Comparison of ENCODE assay signal across 9 cellular contexts in the genomic region with DNA sequence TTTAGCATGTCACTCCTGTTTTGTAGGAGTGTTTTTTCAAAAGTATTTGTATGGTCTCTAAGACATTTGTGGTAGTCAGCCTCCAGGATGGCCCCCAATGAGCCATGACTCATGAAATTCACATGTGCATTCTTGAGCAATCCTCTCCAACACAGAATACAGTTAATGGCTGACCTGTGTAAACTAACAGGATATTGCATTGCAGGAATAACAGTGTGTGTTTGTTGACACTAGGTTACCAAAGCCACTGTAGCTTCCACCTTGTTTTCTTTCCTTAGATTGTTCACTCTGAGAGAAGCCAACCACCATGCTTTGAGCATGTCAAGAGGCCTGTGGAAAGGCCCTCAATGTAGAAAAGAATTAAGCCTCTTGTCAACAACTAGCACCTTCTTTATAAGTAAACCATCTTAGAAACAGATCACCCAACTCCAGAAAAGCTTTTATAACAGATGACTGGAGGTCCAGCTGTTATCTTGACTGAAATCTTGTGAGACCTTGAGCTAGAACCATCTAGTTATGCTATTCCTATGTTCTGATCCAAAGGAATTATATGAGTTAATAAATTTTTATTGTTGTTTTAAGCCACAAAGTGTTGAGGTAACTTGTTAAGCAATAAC. TPM values are rescaled to one million over a fixed set of nuclear protein-coding genes. Genes with fewer than 3 reads are reported as not detected.
A peak's percentile ranks its signal among the peaks of the same experiment; 100 is the strongest.
DNase-seq lines count a peak whose midpoint lies in the region; ATAC-seq, FAIRE-seq and TF ChIP-seq lines count a peak whose summit lies in the region.
"Had no signal": no experiment of that assay in that cellular context is flagged by ENCODE, and none has a peak within 500 bp of the region (broad histone marks: within the 10 kb centered on the region; RNA-seq: fewer than 3 reads in every experiment).

No MANE protein-coding gene starts in this region.

- TF ChIP-seq CTCF in HepG2 (CRISPR knock-in tag; IDR thresholded peaks at IDR 0.05), result no peak
- no peak for TF ChIP-seq CTCF in transverse colon (IDR thresholded peaks at IDR 0.05)
- no peak for TF ChIP-seq CTCF in right atrium auricular region (IDR thresholded peaks at IDR 0.05)

- peak overlapping the region; percentile 21; the same call in 1 of the 2 replicates for H3K4me2 ChIP-seq in HepG2 (ENCODE audit: low read depth, low read length)

- CTCF ChIA-PET in HepG2 (lab: Yijun Ruan, JAX; ENCODE audit: low intra/inter-chr PET ratio, low total read pairs), result no interaction called here

- H3K9me3 ChIP-seq in HUES48 (ENCODE audit: control insufficient read depth, insufficient read depth, low read length) (no peaks in the 10 kb centered on the region), HepG2 (ENCODE audit: low read length) (no peaks in the 10 kb centered on the region), transverse colon (no peaks in the 10 kb centered on the region), right atrium auricular region (no peaks in the 10 kb centered on the region)

- H3K27me3 ChIP-seq in HUES48 (ENCODE audit: control insufficient read depth, insufficient read depth, low read length) (no peaks in the 10 kb centered on the region), HepG2 (ENCODE audit: control insufficient read depth in 1 of 2, insufficient read depth in 2 of 2, low read length in 2 of 2) (no peaks in the 10 kb centered on the region), transverse colon (no peaks in the 10 kb centered on the region), right atrium auricular region (no peaks in the 10 kb centered on the region)

- FAIRE-seq in HepG2 (lab: Jason Lieb, UNC), result peak; percentile 81

- peaks cover 65% of the 10 kb centered on the region for H3K79me2 ChIP-seq in HepG2 (ENCODE audit: insufficient read depth, low read length)

- no peak overlapping the region for H3K9ac ChIP-seq in HUES48 (ENCODE audit: low read depth, low read length)
- peak overlapping the region; percentile 71 for H3K9ac ChIP-seq in HepG2 (ENCODE audit: insufficient read depth, low read depth, low read length)

- peaks cover 7% of the 10 kb centered on the region; the same call in 1 of the 2 replicates for H3K4me1 ChIP-seq in HUES48 (ENCODE audit: control insufficient read depth, insufficient read depth, low read length)
- H3K4me1 ChIP-seq in HepG2 (ENCODE audit: insufficient read depth, low read length), result peaks cover 37% of the 10 kb centered on the region
- H3K4me1 ChIP-seq in transverse colon, result peaks cover 0 to 4% (median 0%) of the 10 kb centered on the region in 4 donors
- H3K4me1 ChIP-seq in right atrium auricular region, result no peaks in the 10 kb centered on the region

- intact Hi-C loops in HepG2 (cut with micrococcal nuclease; ENCODE audit: unreplicated experiment), result loop anchor here (1.0 to 2.0 kb wide), 2 partner anchors 29 kb away; partner anchors contain the start of genes AIMP1 and TBCK
- intact Hi-C loops in transverse colon (cut with DNase I; ENCODE audit: low total_unique reads), result no loop called here

- H3K36me3 ChIP-seq in HUES48 (ENCODE audit: control insufficient read depth, insufficient read depth, low read length) (no peaks in the 10 kb centered on the region), HepG2 (replicated peaks in 1 of 2; ENCODE audit: control insufficient read depth in 1 of 2, insufficient read depth in 2 of 2, low read length in 2 of 2) (peaks cover 5 to 20% of the 10 kb centered on the region in 2 experiments), transverse colon (no peaks in the 10 kb centered on the region), right atrium auricular region (peaks cover 18% of the 10 kb centered on the region)

- peak; percentile 52 for DNase-seq in AG20443 (ENCODE audit: low spot score)
- DNase-seq in astrocyte of the hippocampus (ENCODE audit: low read depth, low spot score), result peak; percentile 59
- peak; percentile 97 for DNase-seq in HepG2 (ENCODE audit: low spot score)
- DNase-seq in SHP77 treated with DMSO at 0.1 percent for 48 hours (lab: John Stamatoyannopoulos, UW), result no peak
- no peak for DNase-seq in transverse colon
- DNase-seq in right atrium auricular region (ENCODE audit: low spot score), result no peak
- DNase-seq: T-helper 2 cell had no signal

- H3K4me3 ChIP-seq in HUES48 (ENCODE audit: low read depth, low read length) (no peak overlapping the region), HepG2 (replicated peaks in 1 of 3; ENCODE audit: insufficient read depth in 1 of 3, low read depth in 2 of 3, low read length in 3 of 3) (no peak overlapping the region), transverse colon (no peak overlapping the region), right atrium auricular region (no peak overlapping the region)

- in situ Hi-C loops in HepG2 (cut with HindIII; ENCODE audit: extremely low pct_ligation_motif_present, low pct_unique_long_range_greater_than_20kb), result no loop called here
- in situ Hi-C loops in transverse colon (cut with MboI; ENCODE audit: low pct_ligation_motif_present in 1 of 4, low pct_unique_long_range_greater_than_20kb in 1 of 4, low sequenced_read_pairs in 3 of 4), result no loop called here

- POLR2A ChIA-PET in HepG2 (lab: Yijun Ruan, JAX), result interaction anchor here (0.7 to 3.0 kb wide), 16 partner anchors 10 to 46 kb away, joined by 3 to 43 read pairs (median 4); partner anchors contain the start of genes AIMP1 and TBCK

- peak overlapping the region; percentile 40 for H3K27ac ChIP-seq in HUES48 (ENCODE audit: low read depth, low read length)
- peak overlapping the region; percentile 98 for H3K27ac ChIP-seq in HepG2 (ENCODE audit: extremely low read length, insufficient read depth, low read length)
- H3K27ac ChIP-seq in transverse colon, result no peak overlapping the region
- H3K27ac ChIP-seq in right atrium auricular region, result no peak overlapping the region

- no TSS peak for BruUV-seq in HepG2 (replicated peaks; lab: Mats Ljungman, UMichigan)

- TF ChIP-seq POLR2A in HepG2 (IDR thresholded peaks at IDR 0.05; ENCODE audit: insufficient read depth in 1 of 2, low read depth in 2 of 2, low read length in 2 of 2) (no peak), transverse colon (IDR thresholded peaks at IDR 0.05) (no peak)

- TF ChIP-seq EP300 in HepG2 (IDR thresholded peaks at IDR 0.05; ENCODE audit: low read depth in 2 of 2, low read length in 2 of 2) (peak; percentile 88 to 98), HepG2 (CRISPR knock-in tag; IDR thresholded peaks at IDR 0.05; ENCODE audit: borderline replicate concordance) (peak; percentile 95), transverse colon (IDR thresholded peaks at IDR 0.05; ENCODE audit: low read depth) (no peak)

- TF ChIP-seq RAD21 in HepG2 (CRISPR knock-in tag; IDR thresholded peaks at IDR 0.05), result no peak

- ATAC-seq in HepG2, result peak; percentile 100
- ATAC-seq in GM21515 (IDR thresholded peaks at IDR 0.05; ENCODE audit: unreplicated experiment), result no peak

- no peaks in the 10 kb centered on the region for H4K20me1 ChIP-seq in HepG2 (ENCODE audit: insufficient read depth, low read length)

- H2AFZ ChIP-seq in HepG2 (ENCODE audit: low read length), result no peak overlapping the region

RNA-seq across cellular contexts. Expression of gene TBCK, which starts 28.5 kb away (rescaled TPM):
- 44.3 and 51.0 TPM in 2 replicates for total RNA-seq in HepG2 (2016; rRNA removed; fragmentation: Illumina TruSeq; extraction: Trizol)
- total RNA-seq in HepG2 (2016; cell fraction: cytosol; rRNA removed; fragmentation: Illumina TruSeq; extraction: Trizol; ENCODE audit: low read depth), result 51.6 and 59.0 TPM in 2 replicates
- total RNA-seq in HepG2 (2016; cell fraction: insoluble cytoplasmic fraction; rRNA removed; fragmentation: Illumina TruSeq; extraction: Trizol), result 38.7 and 48.0 TPM in 2 replicates
- total RNA-seq in HepG2 (2016; cell fraction: membrane; rRNA removed; fragmentation: Illumina TruSeq; extraction: Trizol), result 31.2 and 40.8 TPM in 2 replicates
- 170 and 177 TPM in 2 replicates for total RNA-seq in HepG2 (2016; cell fraction: nucleus; rRNA removed; fragmentation: Illumina TruSeq; extraction: Trizol)
- polyA plus RNA-seq in HepG2 (2011; rRNA removed), result 55.7 and 62.4 TPM in 2 replicates
- polyA plus RNA-seq in HepG2 (2011; cell fraction: cytosol; rRNA removed), result 20.1 and 25.7 TPM in 2 replicates
- polyA plus RNA-seq in HepG2 (2011; cell fraction: nucleus; rRNA removed), result 121 and 149 TPM in 2 replicates
- polyA plus RNA-seq in HepG2 (2012), result 24.7 and 32.0 TPM in 2 replicates
- polyA plus RNA-seq in HepG2 (2016; cell fraction: cytosol; fragmentation: Illumina TruSeq; extraction: Trizol; ENCODE audit: low read depth), result 1.9 and 2.8 TPM in 2 replicates
- 27.6 and 28.6 TPM in 2 replicates for polyA plus RNA-seq in HepG2 (2016; cell fraction: insoluble cytoplasmic fraction; fragmentation: Illumina TruSeq; extraction: Trizol; ENCODE audit: low read depth)
- polyA plus RNA-seq in HepG2 (2016; cell fraction: membrane; fragmentation: Illumina TruSeq; extraction: Trizol; ENCODE audit: low read depth), result 6.4 and 6.6 TPM in 2 replicates
- 52.1 and 53.0 TPM in 2 replicates for polyA plus RNA-seq in HepG2 (2016; cell fraction: nucleus; fragmentation: Illumina TruSeq; extraction: Trizol; ENCODE audit: insufficient read depth, low read depth)
- polyA minus RNA-seq in HepG2 (2011; rRNA and poly(A)+ RNA removed; ENCODE audit: low replicate concordance), result 16.3 and 149 TPM in 2 replicates
- polyA minus RNA-seq in HepG2 (2011; cell fraction: cytosol; rRNA and poly(A)+ RNA removed), result 25.6 and 32.7 TPM in 2 replicates
- 587 and 688 TPM in 2 replicates for polyA minus RNA-seq in HepG2 (2011; cell fraction: nucleus; rRNA and poly(A)+ RNA removed)
- 10 to 100 TPM; 31.0 to 82.7 (median 51.4) TPM for total RNA-seq in transverse colon
- 10 to 100 TPM; 15.7 to 18.8 TPM for total RNA-seq in right atrium auricular region

RNA-seq across cellular contexts. Expression of gene AIMP1, which starts 28.9 kb away (rescaled TPM):
- total RNA-seq in HepG2 (2016; rRNA removed; fragmentation: Illumina TruSeq; extraction: Trizol) (82.9 and 116 TPM in 2 replicates), transverse colon (10 to 100 TPM in 2 of 4 donors, 1 to 10 TPM in 2; 4.9 to 24.1 (median 15.1) TPM), right atrium auricular region (10 to 100 TPM; 15.8 to 19.2 TPM)
- 30.5 and 34.0 TPM in 2 replicates for total RNA-seq in HepG2 (2016; cell fraction: cytosol; rRNA removed; fragmentation: Illumina TruSeq; extraction: Trizol; ENCODE audit: low read depth)
- total RNA-seq in HepG2 (2016; cell fraction: insoluble cytoplasmic fraction; rRNA removed; fragmentation: Illumina TruSeq; extraction: Trizol), result 83.6 and 117 TPM in 2 replicates
- total RNA-seq in HepG2 (2016; cell fraction: membrane; rRNA removed; fragmentation: Illumina TruSeq; extraction: Trizol), result 39.0 and 40.1 TPM in 2 replicates
- total RNA-seq in HepG2 (2016; cell fraction: nucleus; rRNA removed; fragmentation: Illumina TruSeq; extraction: Trizol), result 44.3 and 52.5 TPM in 2 replicates
- polyA plus RNA-seq in HepG2 (2011; rRNA removed), result 19.6 and 28.6 TPM in 2 replicates
- polyA plus RNA-seq in HepG2 (2011; cell fraction: cytosol; rRNA removed), result 10.4 and 14.9 TPM in 2 replicates
- 14.5 and 20.1 TPM in 2 replicates for polyA plus RNA-seq in HepG2 (2011; cell fraction: nucleus; rRNA removed)
- 51.2 and 79.1 TPM in 2 replicates for polyA plus RNA-seq in HepG2 (2012)
- polyA plus RNA-seq in HepG2 (2016; cell fraction: cytosol; fragmentation: Illumina TruSeq; extraction: Trizol; ENCODE audit: low read depth), result 20.3 and 22.2 TPM in 2 replicates
- 110 and 116 TPM in 2 replicates for polyA plus RNA-seq in HepG2 (2016; cell fraction: insoluble cytoplasmic fraction; fragmentation: Illumina TruSeq; extraction: Trizol; ENCODE audit: low read depth)
- polyA plus RNA-seq in HepG2 (2016; cell fraction: membrane; fragmentation: Illumina TruSeq; extraction: Trizol; ENCODE audit: low read depth), result 23.9 and 29.0 TPM in 2 replicates
- 92.7 and 105 TPM in 2 replicates for polyA plus RNA-seq in HepG2 (2016; cell fraction: nucleus; fragmentation: Illumina TruSeq; extraction: Trizol; ENCODE audit: insufficient read depth, low read depth)
- 2.7 and 3.9 TPM in 2 replicates for polyA minus RNA-seq in HepG2 (2011; rRNA and poly(A)+ RNA removed; ENCODE audit: low replicate concordance)
- 10.7 and 11.9 TPM in 2 replicates for polyA minus RNA-seq in HepG2 (2011; cell fraction: cytosol; rRNA and poly(A)+ RNA removed)
- polyA minus RNA-seq in HepG2 (2011; cell fraction: nucleus; rRNA and poly(A)+ RNA removed), result 20.3 and 25.0 TPM in 2 replicates

Comparison
In these comparisons a context has a peak if more than half of its experiments do, and no peak if none do; other contexts are left out.
1. DNase-seq: peak in AG20443 (single experiment), astrocyte of the hippocampus (single experiment) and HepG2 (single experiment); none in SHP77 treated with DMSO at 0.1 percent for 48 hours (single experiment), transverse colon (single experiment) and right atrium auricular region (single experiment).
2. H3K27ac ChIP-seq: peak in HUES48 (single experiment) and HepG2 (single experiment); none in transverse colon (0 of 4) and right atrium auricular region (0 of 2).